ENCODE assay signal across 8 cellular contexts in the genomic region with DNA sequence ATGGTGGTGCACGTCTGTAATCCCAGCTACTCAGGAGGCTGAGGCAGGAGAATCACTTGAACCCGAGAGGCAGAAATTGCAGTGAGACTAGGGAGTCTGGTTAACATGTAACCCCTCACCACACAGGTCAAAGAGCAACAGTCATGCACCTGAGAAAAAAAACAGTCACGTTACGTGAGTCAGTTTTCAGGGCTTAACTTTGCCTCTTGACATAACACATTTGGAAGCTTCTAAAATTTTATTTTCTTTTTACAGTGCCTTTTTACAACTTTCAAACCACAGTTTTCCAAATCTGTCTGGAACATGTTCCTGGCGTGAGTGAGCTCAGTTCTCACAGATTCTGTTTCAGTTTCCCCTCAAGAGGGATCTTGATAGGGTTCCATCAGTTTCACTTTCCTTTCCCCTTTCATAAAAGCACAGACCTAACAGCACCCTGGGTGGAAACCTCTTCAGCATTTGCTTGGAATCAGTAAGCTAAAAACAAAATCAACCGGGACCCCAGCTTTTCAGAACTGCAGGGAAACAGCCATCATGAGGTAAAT. TPM values are rescaled to one million over a fixed set of nuclear protein-coding genes. Genes with fewer than 3 reads are reported as not detected.
DNase-seq lines count a peak whose midpoint lies in the region; ATAC-seq, FAIRE-seq and TF ChIP-seq lines count a peak whose summit lies in the region.

No MANE protein-coding gene starts in this region.

- H3K9ac ChIP-seq in GM23248, result peak overlapping the region; percentile 81
- H3K9ac ChIP-seq in astrocyte (ENCODE audit: low read length), result peak overlapping the region; percentile 50

- peak overlapping the region; percentile 95 for H3K27ac Mint-ChIP-seq in astrocyte (ENCODE audit: unreplicated experiment)
- H3K27ac Mint-ChIP-seq in immature natural killer cell, result peak overlapping the region; percentile 81 to 95 (median 91)
- peak overlapping the region; percentile 38 for H3K27ac Mint-ChIP-seq in stimulated activated effector memory CD8-positive, alpha-beta T cell treated with anti-CD3 and anti-CD28 coated beads, Interleukin-12 subunit alpha, Interleukin-12 subunit beta, amount 100 ng/mL, for 72 hours

- FAIRE-seq in astrocyte (lab: Jason Lieb, UNC), result no peak

- H3K4me1 Mint-ChIP-seq in astrocyte (ENCODE audit: low read depth, unreplicated experiment) (peaks cover 57% of the 10 kb centered on the region), immature natural killer cell (peaks cover 72 to 73% of the 10 kb centered on the region in 2 donors)
- peaks cover 43% of the 10 kb centered on the region for H3K4me1 Mint-ChIP-seq in stimulated activated effector memory CD8-positive, alpha-beta T cell treated with anti-CD3 and anti-CD28 coated beads, Interleukin-12 subunit alpha, Interleukin-12 subunit beta, amount 100 ng/mL, for 72 hours

- H2AFZ ChIP-seq in GM23248, result peak overlapping the region; percentile 94
- H2AFZ ChIP-seq in astrocyte (ENCODE audit: low read depth, low read length), result peak overlapping the region; percentile 20

- in situ Hi-C loops in GM23248 (cut with MboI), result no loop called here

- H3K27me3 ChIP-seq in GM23248 (replicated peaks; ENCODE audit: insufficient read depth) (no peaks in the 10 kb centered on the region), MG63 (no peaks in the 10 kb centered on the region), astrocyte (ENCODE audit: insufficient read depth, low read length) (no peaks in the 10 kb centered on the region)

- H3K9me3 ChIP-seq in GM23248 (ENCODE audit: low read depth), result no peaks in the 10 kb centered on the region
- no peaks in the 10 kb centered on the region for H3K9me3 ChIP-seq in MG63
- no peaks in the 10 kb centered on the region for H3K9me3 ChIP-seq in astrocyte (ENCODE audit: insufficient read depth, low read depth, low read length)

- H3K27me3 Mint-ChIP-seq in astrocyte (ENCODE audit: low read depth, unreplicated experiment), result no peaks in the 10 kb centered on the region
- H3K27me3 Mint-ChIP-seq in immature natural killer cell (ENCODE audit: low read depth in 3 of 3), result peaks cover 9 to 24% (median 13%) of the 10 kb centered on the region in 3 donors

- H4K20me1 ChIP-seq in GM23248 (ENCODE audit: insufficient read depth) (no peaks in the 10 kb centered on the region), astrocyte (ENCODE audit: insufficient read depth, low read length) (no peaks in the 10 kb centered on the region)

- H3F3A ChIP-seq in GM23248 (ENCODE audit: insufficient read depth), result peaks cover 37% of the 10 kb centered on the region

- H3K36me3 ChIP-seq in GM23248 (ENCODE audit: low read depth) (no peaks in the 10 kb centered on the region), MG63 (no peaks in the 10 kb centered on the region), astrocyte (ENCODE audit: insufficient read depth, low read length) (no peaks in the 10 kb centered on the region)

- H3K36me3 Mint-ChIP-seq in astrocyte (ENCODE audit: low read depth, unreplicated experiment), result peaks cover 14% of the 10 kb centered on the region
- H3K36me3 Mint-ChIP-seq in immature natural killer cell, result peaks cover 4 to 9% (median 4%) of the 10 kb centered on the region in 3 donors
- H3K36me3 Mint-ChIP-seq in stimulated activated effector memory CD8-positive, alpha-beta T cell treated with anti-CD3 and anti-CD28 coated beads, Interleukin-12 subunit alpha, Interleukin-12 subunit beta, amount 100 ng/mL, for 72 hours, result peaks cover 8% of the 10 kb centered on the region

- WGBS in GM23248 (ENCODE audit: low coverage in 1 of 2, low lambda C conversion rate in 2 of 2, missing lambda C conversion rate in 2 of 2), 2 experiments, result 1 to 5% methylated on average over 6 of the region's 6 CpGs

- H3K4me1 ChIP-seq in GM23248 (ENCODE audit: insufficient read depth), result peaks cover 34% of the 10 kb centered on the region
- H3K4me1 ChIP-seq in astrocyte (ENCODE audit: insufficient read depth, low read length), result peaks cover 27% of the 10 kb centered on the region

- peak; percentile 46 for ATAC-seq in stimulated activated effector memory CD8-positive, alpha-beta T cell treated with anti-CD3 and anti-CD28 coated beads, Interleukin-12 subunit alpha, Interleukin-12 subunit beta, amount 100 ng/mL, for 72 hours

- H3K27ac ChIP-seq in GM23248 (peak overlapping the region; percentile 83), astrocyte (ENCODE audit: low read depth, low read length) (peak overlapping the region; percentile 1)

- peak overlapping the region; percentile 97 for H3K4me3 Mint-ChIP-seq in astrocyte (ENCODE audit: unreplicated experiment)
- peak overlapping the region; percentile 73 to 88 (median 84) for H3K4me3 Mint-ChIP-seq in immature natural killer cell
- H3K4me3 Mint-ChIP-seq in stimulated activated effector memory CD8-positive, alpha-beta T cell treated with anti-CD3 and anti-CD28 coated beads, Interleukin-12 subunit alpha, Interleukin-12 subunit beta, amount 100 ng/mL, for 72 hours, result peak overlapping the region; percentile 56

- H3K9me2 ChIP-seq in GM23248 (ENCODE audit: insufficient read depth), result no peaks in the 10 kb centered on the region

- TF ChIP-seq CTCF in GM12865 (IDR thresholded peaks at IDR 0.05; ENCODE audit: insufficient read depth, low read depth, low read length, missing control alignments) (no peak), astrocyte (IDR thresholded peaks at IDR 0.05; ENCODE audit: insufficient read depth, low read depth, low read length) (no peak)

- DNase-seq in GM12865 (ENCODE audit: low read depth) (peak; percentile 91), GM23248 (peak; percentile 75), MG63 (no peak), astrocyte (ENCODE audit: low read depth) (peak; percentile 53), immature natural killer cell (peak; percentile 68 to 71 (median 69)), NK-92 (lab: John Stamatoyannopoulos, UW; ENCODE audit: unreplicated experiment) (no peak), retina (no peak)
- peak in 1 of 2 donors; percentile 54 for DNase-seq in stimulated activated effector memory CD8-positive, alpha-beta T cell treated with anti-CD3 and anti-CD28 coated beads, Interleukin-12 subunit alpha, Interleukin-12 subunit beta, amount 100 ng/mL, for 72 hours (ENCODE audit: low spot score in 2 of 2)

- peak overlapping the region; percentile 90 for H3K4me3 ChIP-seq in GM12865 (ENCODE audit: low read depth, low read length)
- H3K4me3 ChIP-seq in GM23248, result peak overlapping the region; percentile 79
- H3K4me3 ChIP-seq in MG63, result peak overlapping the region; percentile 33
- H3K4me3 ChIP-seq in astrocyte (ENCODE audit: insufficient read depth, low read depth, low read length), result peak overlapping the region; percentile 19

- peak overlapping the region; percentile 100 for H3K4me2 ChIP-seq in GM23248 (ENCODE audit: unreplicated experiment)
- H3K4me2 ChIP-seq in astrocyte (ENCODE audit: low read length), result peak overlapping the region; percentile 76

- H3K9me3 Mint-ChIP-seq in astrocyte (ENCODE audit: unreplicated experiment) (no peaks in the 10 kb centered on the region), immature natural killer cell (no peaks in the 10 kb centered on the region)
- H3K9me3 Mint-ChIP-seq in stimulated activated effector memory CD8-positive, alpha-beta T cell treated with anti-CD3 and anti-CD28 coated beads, Interleukin-12 subunit alpha, Interleukin-12 subunit beta, amount 100 ng/mL, for 72 hours, result no peaks in the 10 kb centered on the region

- H3K79me2 ChIP-seq in GM23248 (ENCODE audit: insufficient read depth) (peaks cover 64% of the 10 kb centered on the region), astrocyte (ENCODE audit: insufficient read depth, low read length) (no peaks in the 10 kb centered on the region)

RNA-seq across cellular contexts. Expression of gene IFIT3, which starts 4.4 kb away (rescaled TPM):
- 10.9 and 19.0 TPM in 2 replicates for total RNA-seq in GM23248 (2014; rRNA removed; shearing (Covaris generic))
- polyA plus RNA-seq in GM23248 (2016; fragmentation: Nextera tagmentation; extraction: Ambion mirVana), result 10.4 and 10.6 TPM in 2 replicates
- total RNA-seq in MG63 (2014; rRNA removed; shearing (Covaris generic); ENCODE audit: low replicate concordance), result 32.0 and 47.1 TPM in 2 replicates
- total RNA-seq in astrocyte, result 171 and 193 TPM in 2 replicates
- polyA plus RNA-seq in immature natural killer cell, result 10 to 100 TPM in 2 of 3 donors, 1 to 10 TPM in 1; 8.2 to 23.8 (median 12.5) TPM

RNA-seq across cellular contexts. Expression of gene IFIT2, which starts 30.3 kb away (rescaled TPM):
- 3.5 and 7.0 TPM in 2 replicates for total RNA-seq in GM23248 (2014; rRNA removed; shearing (Covaris generic))
- 8.5 and 9.5 TPM in 2 replicates for polyA plus RNA-seq in GM23248 (2016; fragmentation: Nextera tagmentation; extraction: Ambion mirVana)
- 14.3 and 18.7 TPM in 2 replicates for total RNA-seq in MG63 (2014; rRNA removed; shearing (Covaris generic); ENCODE audit: low replicate concordance)
- total RNA-seq in astrocyte, result 36.0 and 42.0 TPM in 2 replicates
- polyA plus RNA-seq in immature natural killer cell, result 10 to 100 TPM; 10.3 to 20.8 (median 13.9) TPM

RNA-seq across cellular contexts. Expression of gene IFIT1B, which starts 45.7 kb away (rescaled TPM):
- not detected in 2 replicates for total RNA-seq in GM23248 (2014; rRNA removed; shearing (Covaris generic))
- polyA plus RNA-seq in GM23248 (2016; fragmentation: Nextera tagmentation; extraction: Ambion mirVana), result not detected in 2 replicates
- total RNA-seq in MG63 (2014; rRNA removed; shearing (Covaris generic); ENCODE audit: low replicate concordance), result not detected in 2 replicates
- not detected in 2 replicates for total RNA-seq in astrocyte
- under 1 TPM in 1 of 3 donors, not detected in 2; 0.11 TPM for polyA plus RNA-seq in immature natural killer cell

Comparison
In these comparisons a context has a peak if more than half of its experiments do, and no peak if none do; other contexts are left out.
1. DNase-seq: peak in GM12865 (single experiment), GM23248 (single experiment), astrocyte (single experiment) and immature natural killer cell (3 of 3); none in MG63 (single experiment), NK-92 (single experiment) and retina (single experiment).
2. H3K4me3 ChIP-seq: peak in every context shown above with its lines; median percentile 90 in GM12865; 79 in GM23248; 33 in MG63; 19 in astrocyte.
3. H3K27ac Mint-ChIP-seq: peak in every context shown above with its lines; median percentile 95 in astrocyte; 91 in immature natural killer cell; 38 in stimulated activated effector memory CD8-positive, alpha-beta T cell treated with anti-CD3 and anti-CD28 coated beads, Interleukin-12 subunit alpha, Interleukin-12 subunit beta, amount 100 ng/mL, for 72 hours.
4. Peak in every context shown above with its lines, with median percentiles within 50 percentile points of each other: H3K4me3 Mint-ChIP-seq.